8 cellular contexts compared by ENCODE assay signal in the genomic region with DNA sequence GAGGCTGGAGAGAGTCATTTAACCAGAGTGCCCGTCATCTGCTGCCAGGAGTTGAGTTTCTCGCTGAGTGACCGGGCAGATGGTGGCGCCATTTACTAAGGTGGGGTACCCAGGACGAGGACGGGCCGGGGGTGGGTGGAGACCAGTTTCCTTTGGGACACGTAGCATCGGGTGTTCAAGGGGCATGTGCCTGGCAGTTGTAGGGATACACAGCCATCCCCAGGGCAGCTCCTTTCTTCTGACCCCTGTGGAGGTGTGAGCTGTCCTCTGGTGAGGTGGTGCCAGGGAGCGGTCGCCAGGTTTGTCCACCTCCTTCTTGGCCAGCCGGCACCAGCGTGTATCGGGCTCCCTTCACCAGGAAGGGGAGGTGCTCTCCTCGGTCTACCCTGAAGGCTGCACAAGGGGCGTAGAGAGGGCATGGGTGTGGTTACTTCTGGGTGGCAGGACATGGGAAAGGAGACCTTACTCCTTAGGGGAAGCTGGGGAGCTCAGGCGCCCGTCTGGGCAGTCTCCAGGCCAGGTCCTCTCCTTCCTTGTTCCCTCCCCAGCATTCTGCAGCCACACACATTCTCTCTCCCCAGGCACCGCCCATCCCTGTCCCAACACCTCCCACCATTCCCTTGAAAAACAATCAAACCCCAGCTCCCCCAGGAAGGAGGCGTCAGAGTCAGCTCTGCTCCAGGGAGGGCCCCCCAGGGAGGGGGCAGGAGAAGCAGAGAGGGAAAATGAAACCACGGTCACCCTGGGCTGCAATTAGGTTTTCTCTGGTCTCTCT. TPM values are rescaled to one million over a fixed set of nuclear protein-coding genes. Genes with fewer than 3 reads are reported as not detected.
DNase-seq lines count a peak whose midpoint lies in the region; ATAC-seq and TF ChIP-seq lines count a peak whose summit lies in the region.

No MANE protein-coding gene starts in this region.

- H3K23ac ChIP-seq in H9 (ENCODE audit: insufficient read length, low read depth, low read length), result no peak overlapping the region

- H3K9me3 Mint-ChIP-seq in H9, result peaks cover 0 to 3% of the 10 kb centered on the region in 2 experiments; a peak in 2 of 5 replicates
- no peaks in the 10 kb centered on the region for H3K9me3 Mint-ChIP-seq in natural killer cell treated with Interleukin-12 subunit alpha and Interleukin-12 subunit beta and Interleukin-15 and Interleukin-18, amount 100 ng/mL, for 72 hours

- peak overlapping the region; percentile 62 to 90 (median 71); a peak in 4 of 7 replicates for H3K27ac Mint-ChIP-seq in H9
- H3K27ac Mint-ChIP-seq in natural killer cell treated with Interleukin-12 subunit alpha and Interleukin-12 subunit beta and Interleukin-15 and Interleukin-18, amount 100 ng/mL, for 72 hours, result peak overlapping the region; percentile 74 to 89

- no peak overlapping the region for H4K8ac ChIP-seq in H9 (replicated peaks; ENCODE audit: insufficient read length, low read depth, low read length)

- peak overlapping the region; percentile 57 for H3K9ac ChIP-seq in H9 (ENCODE audit: extremely low read depth, insufficient read length, low read length)
- H3K9ac ChIP-seq in OCI-LY3 (ENCODE audit: low read length), result peak overlapping the region; percentile 20; the same call in 1 of the 2 replicates
- peak overlapping the region; percentile 51 to 84 (median 77) for H3K9ac ChIP-seq in subcutaneous abdominal adipose tissue (ENCODE audit: low read length in 5 of 5)

- H3K36me3 ChIP-seq in BJ (ENCODE audit: control insufficient read depth, insufficient read depth, low read length) (no peaks in the 10 kb centered on the region), OCI-LY3 (replicated peaks; ENCODE audit: low read depth, low read length) (no peaks in the 10 kb centered on the region), subcutaneous abdominal adipose tissue (ENCODE audit: control insufficient read depth in 5 of 5, insufficient read depth in 5 of 5, low read length in 5 of 5) (no peaks in the 10 kb centered on the region)

- no peak overlapping the region for H2BK20ac ChIP-seq in H9 (ENCODE audit: low read depth, low read length, poor library complexity, severe bottlenecking)

- H3K4me1 ChIP-seq in H9 (ENCODE audit: insufficient read depth, low read length) (no peaks in the 10 kb centered on the region), OCI-LY3 (ENCODE audit: low read length) (peaks cover 16% of the 10 kb centered on the region), subcutaneous abdominal adipose tissue (ENCODE audit: control insufficient read depth in 5 of 5, insufficient read depth in 5 of 5, low read length in 5 of 5) (peaks cover 7 to 29% (median 25%) of the 10 kb centered on the region in 5 donors)

- H3K56ac ChIP-seq in H9 (ENCODE audit: insufficient read length, low read depth, low read length), result no peak overlapping the region

- peak overlapping the region; percentile 76 to 81 for H3K4me3 Mint-ChIP-seq in H9
- peak overlapping the region; percentile 88 for H3K4me3 Mint-ChIP-seq in natural killer cell treated with Interleukin-12 subunit alpha and Interleukin-12 subunit beta and Interleukin-15 and Interleukin-18, amount 100 ng/mL, for 72 hours

- peaks cover 3% of the 10 kb centered on the region for H3K27me3 Mint-ChIP-seq in H9 (ENCODE audit: low read depth)
- peaks cover 5 to 13% of the 10 kb centered on the region in 2 donors for H3K27me3 Mint-ChIP-seq in natural killer cell treated with Interleukin-12 subunit alpha and Interleukin-12 subunit beta and Interleukin-15 and Interleukin-18, amount 100 ng/mL, for 72 hours

- H4K20me1 ChIP-seq in H9 (ENCODE audit: control insufficient read depth, insufficient read depth, insufficient read length) (no peaks in the 10 kb centered on the region), OCI-LY3 (ENCODE audit: insufficient read depth, low read length) (no peaks in the 10 kb centered on the region)

- H2BK120ac ChIP-seq in H9 (ENCODE audit: low read depth, low read length, poor library complexity, severe bottlenecking), result no peak overlapping the region

- H3T11ph ChIP-seq in H9 (ENCODE audit: low read length), result no peak overlapping the region

- no peaks in the 10 kb centered on the region for H3K79me1 ChIP-seq in H9 (ENCODE audit: insufficient read depth, low read depth, low read length, poor library complexity, severe bottlenecking)

- H3K18ac ChIP-seq in H9 (ENCODE audit: insufficient read length, low read depth, low read length), result peak overlapping the region; percentile 74

- ATAC-seq in natural killer cell treated with Interleukin-12 subunit alpha and Interleukin-12 subunit beta and Interleukin-15 and Interleukin-18, amount 100 ng/mL, for 72 hours, result peak; percentile 56 to 71

- CTCF ChIA-PET in BJ (lab: Yijun Ruan, JAX), result interaction anchor here (0.6 to 2.1 kb wide), 48 partner anchors 9 to 553 kb away, joined by 3 to 28 read pairs (median 4); a partner anchor contains a TSS

- no peak overlapping the region for H3K27ac ChIP-seq in H9 (ENCODE audit: insufficient read length, low read depth, low read length)
- H3K27ac ChIP-seq in OCI-LY3 (ENCODE audit: low read length), result no peak overlapping the region
- H3K27ac ChIP-seq in subcutaneous abdominal adipose tissue (ENCODE audit: low read depth, low read length), result peak overlapping the region; percentile 88

- no peaks in the 10 kb centered on the region for H3K9me3 ChIP-seq in H9 (ENCODE audit: control insufficient read depth, low read depth, low read length)
- no peaks in the 10 kb centered on the region for H3K9me3 ChIP-seq in OCI-LY3 (ENCODE audit: insufficient read depth, low read length)
- H3K9me3 ChIP-seq in subcutaneous abdominal adipose tissue (ENCODE audit: control insufficient read depth in 5 of 5, low read length in 5 of 5), result peaks cover 0 to 2% (median 0%) of the 10 kb centered on the region in 5 donors

- TF ChIP-seq CTCF in BJ (IDR thresholded peaks at IDR 0.05; ENCODE audit: insufficient read depth, low read depth, low read length) (peak; percentile 70), H9 (conservative IDR thresholded peaks at IDR 0.05) (peak; percentile 63), OCI-LY3 (IDR thresholded peaks at IDR 0.05; ENCODE audit: low read depth, low read length) (peak; percentile 57), fibroblast of pulmonary artery (IDR thresholded peaks at IDR 0.05; ENCODE audit: low read length, missing control alignments) (peak; percentile 56)

- peak overlapping the region; percentile 17 for H4K5ac ChIP-seq in H9 (ENCODE audit: insufficient read length, low read depth, low read length)

- 0 out of 2 replicates have a peak overlapping the region, but pooled peaks have one; percentile 29 for H2BK15ac ChIP-seq in H9 (ENCODE audit: low read depth, low read length)

- H3K36me3 Mint-ChIP-seq in H9 (ENCODE audit: insufficient read depth in 1 of 3, low read depth in 3 of 3), result peaks cover 0 to 3% (median 0%) of the 10 kb centered on the region in 3 experiments; a peak in 1 of 7 replicates
- H3K36me3 Mint-ChIP-seq in natural killer cell treated with Interleukin-12 subunit alpha and Interleukin-12 subunit beta and Interleukin-15 and Interleukin-18, amount 100 ng/mL, for 72 hours, result no peaks in the 10 kb centered on the region

- H3K27me3 ChIP-seq in BJ (ENCODE audit: control insufficient read depth, insufficient read depth, low read length) (no peaks in the 10 kb centered on the region), H9 (ENCODE audit: insufficient read depth, low read length) (no peaks in the 10 kb centered on the region), OCI-LY3 (ENCODE audit: low read depth, low read length) (peaks cover 33% of the 10 kb centered on the region), subcutaneous abdominal adipose tissue (ENCODE audit: control insufficient read depth in 5 of 5, insufficient read depth in 4 of 5, low read length in 5 of 5) (no peaks in the 10 kb centered on the region)

- no CpG with 5 or more reads among the region's 21 CpGs for WGBS in H9 (ENCODE audit: extremely low coverage, insufficient read length, low lambda C conversion rate)

- H3K4ac ChIP-seq in H9 (ENCODE audit: low read depth, low read length), result no peak overlapping the region

- H3K14ac ChIP-seq in H9 (ENCODE audit: insufficient read depth, low read length), result peak overlapping the region; percentile 86; the same call in 1 of the 2 replicates

- H2AFZ ChIP-seq in H9 (ENCODE audit: low read length), result peak overlapping the region; percentile 74
- peak overlapping the region; percentile 84 for H2AFZ ChIP-seq in OCI-LY3 (ENCODE audit: low read depth, low read length)

- H3K4me2 ChIP-seq in H9 (ENCODE audit: insufficient read depth, insufficient read length, low read length), result peak overlapping the region; percentile 98
- H3K4me2 ChIP-seq in OCI-LY3 (ENCODE audit: low read length), result peak overlapping the region; percentile 74

- DNase-seq in BJ (ENCODE audit: low read depth) (peak; percentile 69), H9 (peak; percentile 84), fibroblast of pulmonary artery (ENCODE audit: low read depth) (peak; percentile 91), cerebellar nuclear complex (lab: John Stamatoyannopoulos, UW) (no peak)
- DNase-seq in activated T-helper 9 cell treated with anti-CD3 and anti-CD28 coated beads, Interleukin-2, amount 50 U/mL, for 16 hours (ENCODE audit: low read depth), result peak; percentile 28
- DNase-seq in natural killer cell treated with Interleukin-12 subunit alpha and Interleukin-12 subunit beta and Interleukin-15 and Interleukin-18, amount 100 ng/mL, for 72 hours (ENCODE audit: low spot score), result peak; percentile 72

- no peak overlapping the region for H2AK5ac ChIP-seq in H9 (ENCODE audit: insufficient read length, low read length)

- H3K79me2 ChIP-seq in H9 (ENCODE audit: insufficient read depth, low read length) (no peaks in the 10 kb centered on the region), OCI-LY3 (ENCODE audit: low read length) (no peaks in the 10 kb centered on the region)

- H2BK12ac ChIP-seq in H9 (ENCODE audit: insufficient read length, low read depth, low read length), result no peak overlapping the region

- H3K4me3 ChIP-seq in BJ (ENCODE audit: low read depth, low read length) (peak overlapping the region; percentile 49), OCI-LY3 (ENCODE audit: low read length) (peak overlapping the region; percentile 66), fibroblast of pulmonary artery (replicated peaks; ENCODE audit: low read depth, low read length) (peak overlapping the region; percentile 63), subcutaneous abdominal adipose tissue (ENCODE audit: low read depth in 1 of 5, low read length in 5 of 5) (peak overlapping the region; percentile 82 to 93 (median 83))

- peaks cover 8% of the 10 kb centered on the region for H3K23me2 ChIP-seq in H9 (ENCODE audit: insufficient read length, low read depth, low read length, poor library complexity, severe bottlenecking)

- H3K4me1 Mint-ChIP-seq in H9, result peaks cover 25 to 29% of the 10 kb centered on the region in 2 experiments
- peaks cover 36 to 38% of the 10 kb centered on the region in 2 donors for H3K4me1 Mint-ChIP-seq in natural killer cell treated with Interleukin-12 subunit alpha and Interleukin-12 subunit beta and Interleukin-15 and Interleukin-18, amount 100 ng/mL, for 72 hours (ENCODE audit: low read depth in 2 of 2)

- POLR2A ChIA-PET in BJ (lab: Charles Lee), result interaction anchor here (0.7 to 1.3 kb wide), 2 partner anchors 38 to 288 kb away, joined by 3 to 5 read pairs; no protein-coding TSS in a partner anchor

- H4K91ac ChIP-seq in H9 (ENCODE audit: insufficient read length, low read depth, low read length), result no peak overlapping the region

- peak overlapping the region; percentile 20 for H2BK5ac ChIP-seq in H9 (ENCODE audit: insufficient read length, low read length)

RNA-seq across cellular contexts. Expression of a gene that starts 10.3 kb away (rescaled TPM):
- polyA plus RNA-seq in BJ (2011; rRNA removed), result 0.06 TPM in 1 of 2 replicates, not detected in the other
- not detected in 2 replicates for polyA minus RNA-seq in BJ (2011; rRNA and poly(A)+ RNA removed)
- 0.29 and 0.55 TPM in 2 replicates for total RNA-seq in H9 (2021)
- not detected for total RNA-seq in natural killer cell treated with Interleukin-12 subunit alpha and Interleukin-12 subunit beta and Interleukin-15 and Interleukin-18, amount 100 ng/mL, for 72 hours

RNA-seq across cellular contexts. Expression of a gene that starts 20.8 kb away (rescaled TPM):
- 9.5 and 14.2 TPM in 2 replicates for polyA plus RNA-seq in BJ (2011; rRNA removed)
- 17.3 and 18.5 TPM in 2 replicates for polyA minus RNA-seq in BJ (2011; rRNA and poly(A)+ RNA removed)
- 0.04 and 0.07 TPM in 2 replicates for total RNA-seq in H9 (2021)
- total RNA-seq in natural killer cell treated with Interleukin-12 subunit alpha and Interleukin-12 subunit beta and Interleukin-15 and Interleukin-18, amount 100 ng/mL, for 72 hours, result 100 to 1,000 TPM in 1 of 2 donors, 10 to 100 TPM in 1; 63.8 to 142 TPM

Comparison
In these comparisons a context has a peak if more than half of its experiments do, and no peak if none do; other contexts are left out.
1. DNase-seq: peak in BJ (single experiment), H9 (single experiment), activated T-helper 9 cell treated with anti-CD3 and anti-CD28 coated beads, Interleukin-2, amount 50 U/mL, for 16 hours (single experiment), fibroblast of pulmonary artery (single experiment) and natural killer cell treated with Interleukin-12 subunit alpha and Interleukin-12 subunit beta and Interleukin-15 and Interleukin-18, amount 100 ng/mL, for 72 hours (single experiment); none in cerebellar nuclear complex (0 of 2).
2. H3K9ac ChIP-seq: peak in every context shown above with its lines; median percentile 77 in subcutaneous abdominal adipose tissue; 57 in H9; 20 in OCI-LY3.
3. RNA of a gene that starts 20.8 kb away (total RNA-seq): 63.8 to 142 TPM in natural killer cell treated with Interleukin-12 subunit alpha and Interleukin-12 subunit beta and Interleukin-15 and Interleukin-18, amount 100 ng/mL, for 72 hours; 0.04 to 0.07 TPM in H9; every median in the first group is over 10 times any median in the second.
4. Peak in every context shown above with its lines, with median percentiles within 50 percentile points of each other: H3K4me3 ChIP-seq and CTCF ChIP-seq.